In the genomic region with DNA sequence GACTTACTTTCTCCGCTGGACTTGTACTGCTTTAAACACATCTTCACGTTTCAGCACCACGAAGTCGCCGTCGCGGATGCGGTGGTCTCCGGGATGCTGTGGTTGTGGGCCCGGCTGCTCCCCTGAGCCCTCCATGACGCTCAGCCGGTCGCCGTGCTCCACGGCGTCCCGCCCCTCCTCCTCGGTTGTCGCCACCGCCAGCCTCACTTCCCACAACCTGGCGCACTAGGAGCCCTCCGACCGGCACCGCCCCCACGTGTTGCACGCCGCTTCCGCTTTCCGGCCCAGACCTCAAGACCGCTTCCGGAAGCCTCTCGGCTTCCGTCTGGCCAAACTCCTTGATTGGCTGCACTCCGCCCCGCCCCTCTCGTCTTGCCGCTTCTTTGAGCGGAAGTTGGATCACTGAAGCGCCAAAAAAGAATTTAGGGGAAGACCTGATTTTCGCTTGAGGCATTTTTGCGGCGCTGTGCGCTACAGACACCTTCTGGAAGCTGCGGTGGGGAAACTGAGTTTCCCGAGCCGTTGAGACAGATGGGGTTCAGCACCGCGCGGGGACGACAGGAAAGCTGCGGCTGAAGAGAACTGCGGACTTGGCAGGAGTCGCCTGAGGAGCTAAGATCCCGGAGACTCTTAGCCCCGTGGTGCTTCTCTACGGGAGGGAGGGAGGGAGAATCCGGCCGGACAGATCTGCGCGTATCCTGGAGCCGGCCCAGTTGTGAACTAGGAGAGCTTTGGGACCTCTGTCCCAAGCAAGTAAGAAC, we compare ENCODE assay signal across 1 cellular context.
TF ChIP-seq lines count a peak whose summit lies in the region.

A gene (plus strand): TSS at position 382 of the 761 bp plus-strand sequence. CDS start 1,364 bp downstream, outside the sequence.
A gene with protein sequence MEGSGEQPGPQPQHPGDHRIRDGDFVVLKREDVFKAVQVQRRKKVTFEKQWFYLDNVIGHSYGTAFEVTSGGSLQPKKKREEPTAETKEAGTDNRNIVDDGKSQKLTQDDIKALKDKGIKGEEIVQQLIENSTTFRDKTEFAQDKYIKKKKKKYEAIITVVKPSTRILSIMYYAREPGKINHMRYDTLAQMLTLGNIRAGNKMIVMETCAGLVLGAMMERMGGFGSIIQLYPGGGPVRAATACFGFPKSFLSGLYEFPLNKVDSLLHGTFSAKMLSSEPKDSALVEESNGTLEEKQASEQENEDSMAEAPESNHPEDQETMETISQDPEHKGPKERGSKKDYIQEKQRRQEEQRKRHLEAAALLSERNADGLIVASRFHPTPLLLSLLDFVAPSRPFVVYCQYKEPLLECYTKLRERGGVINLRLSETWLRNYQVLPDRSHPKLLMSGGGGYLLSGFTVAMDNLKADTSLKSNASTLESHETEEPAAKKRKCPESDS (minus strand): TSS at position 263 of the 761 bp plus-strand sequence. CDS start 128 bp downstream, at position 135.

TF ChIP-seq in K562, 482 proteins besides CTCF, POLR2A, EP300 and RAD21 (continued from another document and continues in another):
- TF ChIP-seq, protein P1, sequence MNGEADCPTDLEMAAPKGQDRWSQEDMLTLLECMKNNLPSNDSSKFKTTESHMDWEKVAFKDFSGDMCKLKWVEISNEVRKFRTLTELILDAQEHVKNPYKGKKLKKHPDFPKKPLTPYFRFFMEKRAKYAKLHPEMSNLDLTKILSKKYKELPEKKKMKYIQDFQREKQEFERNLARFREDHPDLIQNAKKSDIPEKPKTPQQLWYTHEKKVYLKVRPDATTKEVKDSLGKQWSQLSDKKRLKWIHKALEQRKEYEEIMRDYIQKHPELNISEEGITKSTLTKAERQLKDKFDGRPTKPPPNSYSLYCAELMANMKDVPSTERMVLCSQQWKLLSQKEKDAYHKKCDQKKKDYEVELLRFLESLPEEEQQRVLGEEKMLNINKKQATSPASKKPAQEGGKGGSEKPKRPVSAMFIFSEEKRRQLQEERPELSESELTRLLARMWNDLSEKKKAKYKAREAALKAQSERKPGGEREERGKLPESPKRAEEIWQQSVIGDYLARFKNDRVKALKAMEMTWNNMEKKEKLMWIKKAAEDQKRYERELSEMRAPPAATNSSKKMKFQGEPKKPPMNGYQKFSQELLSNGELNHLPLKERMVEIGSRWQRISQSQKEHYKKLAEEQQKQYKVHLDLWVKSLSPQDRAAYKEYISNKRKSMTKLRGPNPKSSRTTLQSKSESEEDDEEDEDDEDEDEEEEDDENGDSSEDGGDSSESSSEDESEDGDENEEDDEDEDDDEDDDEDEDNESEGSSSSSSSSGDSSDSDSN (IDR thresholded peaks at IDR 0.05; ENCODE audit: borderline replicate concordance in 1 of 2, low read depth in 2 of 2, low read length in 2 of 2): 0 out of 4 replicates have a peak, but pooled peaks of 1 of the 2 experiments have one; percentile 45
- no peak for TF ChIP-seq ZC3H4 (CRISPR knock-in tag; IDR thresholded peaks at IDR 0.05; ENCODE audit: borderline replicate concordance)
- peak; percentile 34; the same call in 1 of the 2 replicates for TF ChIP-seq DIDO1 (tag; IDR thresholded peaks at IDR 0.05; ENCODE audit: low read depth)
- peak; percentile 71 for TF ChIP-seq TBP (optimal IDR thresholded peaks at IDR 0.05; ENCODE audit: low read depth, low read length)
- peak; percentile 46 to 60; a peak in 3 of 4 replicates for TF ChIP-seq NRF1 (conservative IDR thresholded peaks at IDR 0.05 in 1 of 2, IDR thresholded peaks at IDR 0.05 in 1 of 2)
- TF ChIP-seq DACH1 (IDR thresholded peaks at IDR 0.05; ENCODE audit: partially characterized antibody): no peak
- TF ChIP-seq, protein P2, sequence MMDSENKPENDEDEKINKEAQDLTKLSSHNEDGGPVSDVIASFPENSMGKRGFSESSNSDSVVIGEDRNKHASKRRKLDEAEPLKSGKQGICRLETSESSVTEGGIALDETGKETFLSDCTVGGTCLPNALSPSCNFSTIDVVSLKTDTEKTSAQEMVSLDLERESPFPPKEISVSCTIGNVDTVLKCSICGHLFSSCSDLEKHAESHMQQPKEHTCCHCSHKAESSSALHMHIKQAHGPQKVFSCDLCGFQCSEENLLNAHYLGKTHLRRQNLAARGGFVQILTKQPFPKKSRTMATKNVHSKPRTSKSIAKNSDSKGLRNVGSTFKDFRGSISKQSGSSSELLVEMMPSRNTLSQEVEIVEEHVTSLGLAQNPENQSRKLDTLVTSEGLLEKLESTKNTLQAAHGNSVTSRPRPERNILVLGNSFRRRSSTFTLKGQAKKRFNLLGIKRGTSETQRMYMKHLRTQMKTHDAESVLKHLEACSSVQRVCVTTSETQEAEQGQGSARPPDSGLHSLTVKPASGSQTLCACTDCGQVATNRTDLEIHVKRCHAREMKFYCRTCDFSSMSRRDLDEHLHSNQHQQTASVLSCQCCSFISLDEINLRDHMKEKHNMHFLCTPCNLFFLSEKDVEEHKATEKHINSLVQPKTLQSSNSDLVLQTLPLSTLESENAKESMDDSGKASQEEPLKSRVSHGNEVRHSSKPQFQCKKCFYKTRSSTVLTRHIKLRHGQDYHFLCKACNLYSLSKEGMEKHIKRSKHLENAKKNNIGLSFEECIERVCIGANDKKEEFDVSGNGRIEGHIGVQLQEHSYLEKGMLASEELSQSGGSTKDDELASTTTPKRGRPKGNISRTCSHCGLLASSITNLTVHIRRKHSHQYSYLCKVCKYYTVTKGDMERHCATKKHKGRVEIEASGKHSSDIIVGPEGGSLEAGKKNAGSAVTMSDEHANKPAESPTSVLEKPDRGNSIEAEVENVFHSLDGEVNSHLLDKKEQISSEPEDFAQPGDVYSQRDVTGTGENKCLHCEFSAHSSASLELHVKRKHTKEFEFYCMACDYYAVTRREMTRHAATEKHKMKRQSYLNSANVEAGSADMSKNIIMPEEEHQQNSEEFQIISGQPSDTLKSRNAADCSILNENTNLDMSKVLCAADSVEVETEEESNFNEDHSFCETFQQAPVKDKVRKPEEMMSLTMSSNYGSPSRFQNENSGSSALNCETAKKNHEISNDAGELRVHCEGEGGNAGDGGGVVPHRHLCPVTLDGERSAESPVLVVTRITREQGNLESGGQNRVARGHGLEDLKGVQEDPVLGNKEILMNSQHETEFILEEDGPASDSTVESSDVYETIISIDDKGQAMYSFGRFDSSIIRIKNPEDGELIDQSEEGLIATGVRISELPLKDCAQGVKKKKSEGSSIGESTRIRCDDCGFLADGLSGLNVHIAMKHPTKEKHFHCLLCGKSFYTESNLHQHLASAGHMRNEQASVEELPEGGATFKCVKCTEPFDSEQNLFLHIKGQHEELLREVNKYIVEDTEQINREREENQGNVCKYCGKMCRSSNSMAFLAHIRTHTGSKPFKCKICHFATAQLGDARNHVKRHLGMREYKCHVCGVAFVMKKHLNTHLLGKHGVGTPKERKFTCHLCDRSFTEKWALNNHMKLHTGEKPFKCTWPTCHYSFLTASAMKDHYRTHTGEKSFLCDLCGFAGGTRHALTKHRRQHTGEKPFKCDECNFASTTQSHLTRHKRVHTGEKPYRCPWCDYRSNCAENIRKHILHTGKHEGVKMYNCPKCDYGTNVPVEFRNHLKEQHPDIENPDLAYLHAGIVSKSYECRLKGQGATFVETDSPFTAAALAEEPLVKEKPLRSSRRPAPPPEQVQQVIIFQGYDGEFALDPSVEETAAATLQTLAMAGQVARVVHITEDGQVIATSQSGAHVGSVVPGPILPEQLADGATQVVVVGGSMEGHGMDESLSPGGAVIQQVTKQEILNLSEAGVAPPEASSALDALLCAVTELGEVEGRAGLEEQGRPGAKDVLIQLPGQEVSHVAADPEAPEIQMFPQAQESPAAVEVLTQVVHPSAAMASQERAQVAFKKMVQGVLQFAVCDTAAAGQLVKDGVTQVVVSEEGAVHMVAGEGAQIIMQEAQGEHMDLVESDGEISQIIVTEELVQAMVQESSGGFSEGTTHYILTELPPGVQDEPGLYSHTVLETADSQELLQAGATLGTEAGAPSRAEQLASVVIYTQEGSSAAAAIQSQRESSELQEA (IDR thresholded peaks at IDR 0.05; ENCODE audit: low read depth): peak; percentile 92
- TF ChIP-seq, protein P3, sequence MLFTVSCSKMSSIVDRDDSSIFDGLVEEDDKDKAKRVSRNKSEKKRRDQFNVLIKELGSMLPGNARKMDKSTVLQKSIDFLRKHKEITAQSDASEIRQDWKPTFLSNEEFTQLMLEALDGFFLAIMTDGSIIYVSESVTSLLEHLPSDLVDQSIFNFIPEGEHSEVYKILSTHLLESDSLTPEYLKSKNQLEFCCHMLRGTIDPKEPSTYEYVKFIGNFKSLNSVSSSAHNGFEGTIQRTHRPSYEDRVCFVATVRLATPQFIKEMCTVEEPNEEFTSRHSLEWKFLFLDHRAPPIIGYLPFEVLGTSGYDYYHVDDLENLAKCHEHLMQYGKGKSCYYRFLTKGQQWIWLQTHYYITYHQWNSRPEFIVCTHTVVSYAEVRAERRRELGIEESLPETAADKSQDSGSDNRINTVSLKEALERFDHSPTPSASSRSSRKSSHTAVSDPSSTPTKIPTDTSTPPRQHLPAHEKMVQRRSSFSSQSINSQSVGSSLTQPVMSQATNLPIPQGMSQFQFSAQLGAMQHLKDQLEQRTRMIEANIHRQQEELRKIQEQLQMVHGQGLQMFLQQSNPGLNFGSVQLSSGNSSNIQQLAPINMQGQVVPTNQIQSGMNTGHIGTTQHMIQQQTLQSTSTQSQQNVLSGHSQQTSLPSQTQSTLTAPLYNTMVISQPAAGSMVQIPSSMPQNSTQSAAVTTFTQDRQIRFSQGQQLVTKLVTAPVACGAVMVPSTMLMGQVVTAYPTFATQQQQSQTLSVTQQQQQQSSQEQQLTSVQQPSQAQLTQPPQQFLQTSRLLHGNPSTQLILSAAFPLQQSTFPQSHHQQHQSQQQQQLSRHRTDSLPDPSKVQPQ (CRISPR knock-in tag; IDR thresholded peaks at IDR 0.05; ENCODE audit: borderline replicate concordance): no peak
- TF ChIP-seq, protein P4, sequence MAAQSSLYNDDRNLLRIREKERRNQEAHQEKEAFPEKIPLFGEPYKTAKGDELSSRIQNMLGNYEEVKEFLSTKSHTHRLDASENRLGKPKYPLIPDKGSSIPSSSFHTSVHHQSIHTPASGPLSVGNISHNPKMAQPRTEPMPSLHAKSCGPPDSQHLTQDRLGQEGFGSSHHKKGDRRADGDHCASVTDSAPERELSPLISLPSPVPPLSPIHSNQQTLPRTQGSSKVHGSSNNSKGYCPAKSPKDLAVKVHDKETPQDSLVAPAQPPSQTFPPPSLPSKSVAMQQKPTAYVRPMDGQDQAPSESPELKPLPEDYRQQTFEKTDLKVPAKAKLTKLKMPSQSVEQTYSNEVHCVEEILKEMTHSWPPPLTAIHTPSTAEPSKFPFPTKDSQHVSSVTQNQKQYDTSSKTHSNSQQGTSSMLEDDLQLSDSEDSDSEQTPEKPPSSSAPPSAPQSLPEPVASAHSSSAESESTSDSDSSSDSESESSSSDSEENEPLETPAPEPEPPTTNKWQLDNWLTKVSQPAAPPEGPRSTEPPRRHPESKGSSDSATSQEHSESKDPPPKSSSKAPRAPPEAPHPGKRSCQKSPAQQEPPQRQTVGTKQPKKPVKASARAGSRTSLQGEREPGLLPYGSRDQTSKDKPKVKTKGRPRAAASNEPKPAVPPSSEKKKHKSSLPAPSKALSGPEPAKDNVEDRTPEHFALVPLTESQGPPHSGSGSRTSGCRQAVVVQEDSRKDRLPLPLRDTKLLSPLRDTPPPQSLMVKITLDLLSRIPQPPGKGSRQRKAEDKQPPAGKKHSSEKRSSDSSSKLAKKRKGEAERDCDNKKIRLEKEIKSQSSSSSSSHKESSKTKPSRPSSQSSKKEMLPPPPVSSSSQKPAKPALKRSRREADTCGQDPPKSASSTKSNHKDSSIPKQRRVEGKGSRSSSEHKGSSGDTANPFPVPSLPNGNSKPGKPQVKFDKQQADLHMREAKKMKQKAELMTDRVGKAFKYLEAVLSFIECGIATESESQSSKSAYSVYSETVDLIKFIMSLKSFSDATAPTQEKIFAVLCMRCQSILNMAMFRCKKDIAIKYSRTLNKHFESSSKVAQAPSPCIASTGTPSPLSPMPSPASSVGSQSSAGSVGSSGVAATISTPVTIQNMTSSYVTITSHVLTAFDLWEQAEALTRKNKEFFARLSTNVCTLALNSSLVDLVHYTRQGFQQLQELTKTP (IDR thresholded peaks at IDR 0.05; ENCODE audit: low read depth in 1 of 2, partially characterized antibody in 2 of 2): no peak
- no peak for TF ChIP-seq HNRNPUL1 (IDR thresholded peaks at IDR 0.05; ENCODE audit: low read length)
- TF ChIP-seq ZNF140 (CRISPR knock-in tag; IDR thresholded peaks at IDR 0.05): no peak
- no peak for TF ChIP-seq CBFB (CRISPR knock-in tag; IDR thresholded peaks at IDR 0.05)
- TF ChIP-seq LCOR (CRISPR knock-in tag; IDR thresholded peaks at IDR 0.05): peak; percentile 98
- no peak for TF ChIP-seq SMARCA5 (IDR thresholded peaks at IDR 0.05)
- TF ChIP-seq, protein P5, sequence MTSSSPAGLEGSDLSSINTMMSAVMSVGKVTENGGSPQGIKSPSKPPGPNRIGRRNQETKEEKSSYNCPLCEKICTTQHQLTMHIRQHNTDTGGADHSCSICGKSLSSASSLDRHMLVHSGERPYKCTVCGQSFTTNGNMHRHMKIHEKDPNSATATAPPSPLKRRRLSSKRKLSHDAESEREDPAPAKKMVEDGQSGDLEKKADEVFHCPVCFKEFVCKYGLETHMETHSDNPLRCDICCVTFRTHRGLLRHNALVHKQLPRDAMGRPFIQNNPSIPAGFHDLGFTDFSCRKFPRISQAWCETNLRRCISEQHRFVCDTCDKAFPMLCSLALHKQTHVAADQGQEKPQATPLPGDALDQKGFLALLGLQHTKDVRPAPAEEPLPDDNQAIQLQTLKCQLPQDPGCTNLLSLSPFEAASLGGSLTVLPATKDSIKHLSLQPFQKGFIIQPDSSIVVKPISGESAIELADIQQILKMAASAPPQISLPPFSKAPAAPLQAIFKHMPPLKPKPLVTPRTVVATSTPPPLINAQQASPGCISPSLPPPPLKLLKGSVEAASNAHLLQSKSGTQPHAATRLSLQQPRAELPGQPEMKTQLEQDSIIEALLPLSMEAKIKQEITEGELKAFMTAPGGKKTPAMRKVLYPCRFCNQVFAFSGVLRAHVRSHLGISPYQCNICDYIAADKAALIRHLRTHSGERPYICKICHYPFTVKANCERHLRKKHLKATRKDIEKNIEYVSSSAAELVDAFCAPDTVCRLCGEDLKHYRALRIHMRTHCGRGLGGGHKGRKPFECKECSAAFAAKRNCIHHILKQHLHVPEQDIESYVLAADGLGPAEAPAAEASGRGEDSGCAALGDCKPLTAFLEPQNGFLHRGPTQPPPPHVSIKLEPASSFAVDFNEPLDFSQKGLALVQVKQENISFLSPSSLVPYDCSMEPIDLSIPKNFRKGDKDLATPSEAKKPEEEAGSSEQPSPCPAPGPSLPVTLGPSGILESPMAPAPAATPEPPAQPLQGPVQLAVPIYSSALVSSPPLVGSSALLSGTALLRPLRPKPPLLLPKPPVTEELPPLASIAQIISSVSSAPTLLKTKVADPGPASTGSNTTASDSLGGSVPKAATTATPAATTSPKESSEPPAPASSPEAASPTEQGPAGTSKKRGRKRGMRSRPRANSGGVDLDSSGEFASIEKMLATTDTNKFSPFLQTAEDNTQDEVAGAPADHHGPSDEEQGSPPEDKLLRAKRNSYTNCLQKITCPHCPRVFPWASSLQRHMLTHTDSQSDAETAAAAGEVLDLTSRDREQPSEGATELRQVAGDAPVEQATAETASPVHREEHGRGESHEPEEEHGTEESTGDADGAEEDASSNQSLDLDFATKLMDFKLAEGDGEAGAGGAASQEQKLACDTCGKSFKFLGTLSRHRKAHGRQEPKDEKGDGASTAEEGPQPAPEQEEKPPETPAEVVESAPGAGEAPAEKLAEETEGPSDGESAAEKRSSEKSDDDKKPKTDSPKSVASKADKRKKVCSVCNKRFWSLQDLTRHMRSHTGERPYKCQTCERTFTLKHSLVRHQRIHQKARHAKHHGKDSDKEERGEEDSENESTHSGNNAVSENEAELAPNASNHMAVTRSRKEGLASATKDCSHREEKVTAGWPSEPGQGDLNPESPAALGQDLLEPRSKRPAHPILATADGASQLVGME (CRISPR knock-in tag; IDR thresholded peaks at IDR 0.05): no peak
- TF ChIP-seq FOXA1 (IDR thresholded peaks at IDR 0.05; ENCODE audit: borderline replicate concordance): no peak
- TF ChIP-seq ZFPM2 (CRISPR knock-in tag; IDR thresholded peaks at IDR 0.05): no peak
